In genomic region chrX:39445336-39445735, GRCh38 we compare ENCODE assay signal across 9 cellular contexts.
DNase-seq lines count a peak whose midpoint lies in the region; ATAC-seq and TF ChIP-seq lines count a peak whose summit lies in the region.
"Had no signal": no experiment of that assay in that cellular context is flagged by ENCODE, and none has a peak within 500 bp of the region (broad histone marks: within the 10 kb centered on the region; RNA-seq: fewer than 3 reads in every experiment).

No MANE protein-coding gene starts in this region.

- ATAC-seq in left lobe of liver (peak; percentile 66), HG03280 (IDR thresholded peaks at IDR 0.05; ENCODE audit: unreplicated experiment) (no peak), GM19351 (IDR thresholded peaks at IDR 0.05; ENCODE audit: unreplicated experiment) (no peak)

- TF ChIP-seq CTCF in BE2C (IDR thresholded peaks at IDR 0.05; ENCODE audit: low read depth, low read length): peak; percentile 47

- H3K4me3 ChIP-seq in BE2C (ENCODE audit: low read depth, low read length): no peak overlapping the region

- in situ Hi-C loops in KBM-7 (cut with MboI; ENCODE audit: low pct_unique_long_range_greater_than_20kb, low sequenced_read_pairs): no loop called here

- no peaks in the 10 kb centered on the region for H3K36me3 ChIP-seq in BE2C

- peak; percentile 22 for DNase-seq in BE2C
- DNase-seq in KBM-7: peak; percentile 54
- DNase-seq in activated CD8-positive, alpha-beta memory T cell treated with anti-CD3 and anti-CD28 coated beads, Interleukin-2, amount 50 U/mL, for 4 hours: peak; percentile 52
- DNase-seq in left lobe of liver (ENCODE audit: low spot score): peak; percentile 46
- no peak for DNase-seq in NCI-H446 (lab: John Stamatoyannopoulos, UW)
- no peak for DNase-seq in NCI-H2029 (lab: John Stamatoyannopoulos, UW)
- DNase-seq: NCI-H446 treated with DMSO at 0.1 percent for 48 hours had no signal

- no peaks in the 10 kb centered on the region for H3K9me3 ChIP-seq in BE2C

- H3K4me1 ChIP-seq in BE2C: no peaks in the 10 kb centered on the region; the same call in 1 of the 2 replicates

- no peaks in the 10 kb centered on the region for H3K27me3 ChIP-seq in BE2C

Comparison
In these comparisons a context has a peak if more than half of its experiments do, and no peak if none do; other contexts are left out.
1. DNase-seq: peak in BE2C (single experiment), KBM-7 (single experiment), activated CD8-positive, alpha-beta memory T cell treated with anti-CD3 and anti-CD28 coated beads, Interleukin-2, amount 50 U/mL, for 4 hours (single experiment) and left lobe of liver (single experiment); none in NCI-H446 (0 of 2) and NCI-H2029 (single experiment).